Comparison of ENCODE assay signal across 1 cellular context in the genomic region with DNA sequence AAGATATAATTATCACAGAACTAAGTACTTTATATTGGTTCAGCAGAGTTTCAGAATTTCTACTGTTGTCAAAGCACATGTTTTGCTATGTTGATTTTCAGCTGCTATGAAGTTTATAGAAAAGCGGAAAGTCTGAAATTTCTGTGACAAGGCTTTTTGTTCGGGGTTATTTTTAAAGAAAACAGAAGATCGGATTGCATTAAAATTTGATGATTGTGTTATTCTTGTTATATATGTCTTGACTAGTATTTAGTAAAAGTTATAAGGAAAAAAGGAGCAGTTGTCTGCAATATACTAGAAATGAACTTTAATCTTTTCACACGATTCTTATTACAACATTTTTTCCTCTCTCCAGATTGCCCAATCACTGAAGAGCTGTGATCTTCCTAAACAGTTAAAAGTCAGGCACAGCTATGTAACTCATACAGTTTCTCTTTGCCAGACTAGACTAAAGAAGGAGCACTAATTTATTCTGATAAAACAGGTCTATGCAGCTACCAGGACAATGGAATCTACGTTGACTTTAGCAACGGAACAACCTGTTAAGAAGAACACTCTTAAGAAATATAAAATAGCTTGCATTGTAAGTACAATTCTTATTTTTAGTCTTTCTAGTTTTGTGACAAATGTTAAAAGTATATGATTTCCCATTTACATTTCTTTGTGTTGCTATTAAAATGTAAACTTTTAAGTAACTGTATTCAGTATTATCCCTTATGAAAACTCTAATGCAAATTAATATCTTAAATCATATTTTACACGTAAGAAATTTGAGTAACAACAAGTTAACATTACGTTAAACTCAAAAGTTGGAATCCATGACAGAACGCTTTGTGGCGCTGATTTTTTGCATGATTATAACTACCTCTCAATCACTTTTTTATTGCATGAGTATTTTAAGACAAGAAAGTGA.
TF ChIP-seq lines count a peak whose summit lies in the region.

A gene (plus strand): TSS at position 423 of the 913 bp plus-strand sequence. CDS start 83 bp downstream, at position 506.

TF ChIP-seq in H1, 55 proteins besides CTCF, POLR2A, EP300 and RAD21:
- TF ChIP-seq KDM1A (IDR thresholded peaks at IDR 0.05; ENCODE audit: borderline replicate concordance, low read length) (no peak), NANOG (IDR thresholded peaks at IDR 0.05; ENCODE audit: insufficient read depth, low read depth, low read length, poor library complexity, severe bottlenecking) (no peak)
